ENCODE assay signal across 10 cellular contexts in genomic region chr22:46043339-46043738, GRCh38.
A peak's percentile ranks its signal among the peaks of the same experiment; 100 is the strongest.
DNase-seq lines count a peak whose midpoint lies in the region; ATAC-seq and TF ChIP-seq lines count a peak whose summit lies in the region.
"Had no signal": no experiment of that assay in that cellular context is flagged by ENCODE, and none has a peak within 500 bp of the region (broad histone marks: within the 10 kb centered on the region; RNA-seq: fewer than 3 reads in every experiment).

No MANE protein-coding gene starts in this region.

- H3K36me3 Mint-ChIP-seq in activated B cell treated with CpG ODN at 0.5 μM for 24 hours (ENCODE audit: low read depth): no peaks in the 10 kb centered on the region

- peaks cover 7% of the 10 kb centered on the region for H3K4me1 ChIP-seq in smooth muscle cell (ENCODE audit: low read depth)

- no peaks in the 10 kb centered on the region for H3F3A ChIP-seq in smooth muscle cell (ENCODE audit: low read depth)

- no peak overlapping the region for H3K27ac ChIP-seq in smooth muscle cell (ENCODE audit: low read depth)
- H3K27ac ChIP-seq: SJCRH30 had no signal

- POLR2A ChIA-PET in activated B cell treated with CpG ODN at 0.5 μM for 24 hours (lab: Charles Lee): interaction anchor here (3.6 kb wide), 1 partner anchor 10 kb away, joined by 34 read pairs; no protein-coding TSS in a partner anchor

- H3K79me2 ChIP-seq in smooth muscle cell (ENCODE audit: low read depth): no peaks in the 10 kb centered on the region

- TF ChIP-seq CTCF in GM12875 (IDR thresholded peaks at IDR 0.05; ENCODE audit: borderline replicate concordance, insufficient read depth, low read depth, low read length) (no peak), activated B cell treated with CpG ODN at 0.5 μM for 24 hours (IDR thresholded peaks at IDR 0.05) (no peak), foreskin fibroblast (IDR thresholded peaks at IDR 0.05; ENCODE audit: low read depth, low read length) (no peak), smooth muscle cell (IDR thresholded peaks at IDR 0.05; ENCODE audit: borderline replicate concordance, insufficient read depth, poor library complexity, severe bottlenecking) (no peak)

- CTCF ChIA-PET in activated B cell treated with CpG ODN at 0.5 μM for 24 hours (lab: Charles Lee): interaction anchor here (1.2 kb wide), 1 partner anchor 74 kb away, joined by 4 read pairs; no protein-coding TSS in a partner anchor

- no peaks in the 10 kb centered on the region for H3K36me3 ChIP-seq in smooth muscle cell (ENCODE audit: low read depth)
- H3K36me3 ChIP-seq: SJCRH30 had no signal

- H3K9me3 Mint-ChIP-seq in activated B cell treated with CpG ODN at 0.5 μM for 24 hours: no peaks in the 10 kb centered on the region

- H3K27me3 Mint-ChIP-seq in activated B cell treated with CpG ODN at 0.5 μM for 24 hours: no peaks in the 10 kb centered on the region

- WGBS in smooth muscle cell (ENCODE audit: low lambda C conversion rate): 91% methylated on average over 7 of the region's 7 CpGs

- no peaks in the 10 kb centered on the region for H3K9me3 ChIP-seq in smooth muscle cell (replicated peaks; ENCODE audit: low read depth)
- H3K9me3 ChIP-seq: SJCRH30 had no signal

- ATAC-seq in activated B cell treated with CpG ODN at 0.5 μM for 24 hours (ENCODE audit: low read depth): no peak
- ATAC-seq in sciatic nerve: no peak
- no peak for ATAC-seq in HG02571 (IDR thresholded peaks at IDR 0.05; ENCODE audit: unreplicated experiment)

- intact Hi-C loops in activated B cell treated with CpG ODN at 0.5 μM for 24 hours (cut with micrococcal nuclease): no loop called here
- intact Hi-C loops in sciatic nerve (cut with DNase I): no loop called here
- intact Hi-C loops in posterior vena cava (cut with DNase I): no loop called here

- no peak for DNase-seq in activated B cell treated with CpG ODN at 0.5 μM for 24 hours
- no peak for DNase-seq in foreskin fibroblast
- peak; percentile 62 for DNase-seq in sciatic nerve (ENCODE audit: low spot score)
- no peak for DNase-seq in NCI-H510A treated with DMSO at 0.1 percent for 48 hours (lab: John Stamatoyannopoulos, UW)
- DNase-seq in smooth muscle cell (lab: John Stamatoyannopoulos, UW; ENCODE audit: unreplicated experiment): no peak
- DNase-seq in posterior vena cava (ENCODE audit: low spot score): no peak
- DNase-seq: effector CD4-positive, alpha-beta T cell; SJCRH30 had no signal

- no peak overlapping the region for H3K4me2 ChIP-seq in smooth muscle cell

- no peaks in the 10 kb centered on the region for H3K27me3 ChIP-seq in smooth muscle cell (ENCODE audit: low read depth)
- H3K27me3 ChIP-seq: SJCRH30 had no signal

- no peaks in the 10 kb centered on the region for H4K20me1 ChIP-seq in smooth muscle cell (ENCODE audit: low read depth)

- no peak overlapping the region for H2AFZ ChIP-seq in smooth muscle cell (ENCODE audit: low read depth)

- peak overlapping the region; percentile 84 for H3K27ac Mint-ChIP-seq in activated B cell treated with CpG ODN at 0.5 μM for 24 hours

- H3K4me3 ChIP-seq in GM12875 (ENCODE audit: low read depth, low read length): peak overlapping the region; percentile 57
- H3K4me3 ChIP-seq in foreskin fibroblast (ENCODE audit: low read depth in 1 of 2, low read length in 2 of 2): peak overlapping the region; percentile 69 to 70
- no peak overlapping the region for H3K4me3 ChIP-seq in smooth muscle cell
- H3K4me3 ChIP-seq: SJCRH30 had no signal

- H3K4me1 Mint-ChIP-seq in activated B cell treated with CpG ODN at 0.5 μM for 24 hours: peaks cover 36% of the 10 kb centered on the region

- peak overlapping the region; percentile 86 for H3K4me3 Mint-ChIP-seq in activated B cell treated with CpG ODN at 0.5 μM for 24 hours

- no peak overlapping the region for H3K9ac ChIP-seq in smooth muscle cell (ENCODE audit: low read depth)
